In genomic region chr14:64686216-64686615, GRCh38 we compare ENCODE assay signal across 2 cellular contexts.
TF ChIP-seq lines count a peak whose summit lies in the region.

No MANE protein-coding gene starts in this region.

TF ChIP-seq in IMR-90, 13 proteins besides CTCF, POLR2A, EP300 and RAD21:
- TF ChIP-seq MAFK (IDR thresholded peaks at IDR 0.05; ENCODE audit: low read depth, low read length) (no peak), USF2 (IDR thresholded peaks at IDR 0.05; ENCODE audit: low read depth, low read length) (no peak), ELK1 (IDR thresholded peaks at IDR 0.05; ENCODE audit: borderline replicate concordance, low read depth, low read length) (no peak), NFE2L2 (IDR thresholded peaks at IDR 0.05; ENCODE audit: low read depth, low read length) (no peak), SMC3 (IDR thresholded peaks at IDR 0.05; ENCODE audit: low read depth, low read length) (no peak), FOS (IDR thresholded peaks at IDR 0.05; ENCODE audit: low read depth, low read length) (no peak), RFX5 (IDR thresholded peaks at IDR 0.05; ENCODE audit: low read depth, low read length) (no peak), BHLHE40 (IDR thresholded peaks at IDR 0.05; ENCODE audit: low read depth, low read length) (no peak), CEBPB (IDR thresholded peaks at IDR 0.05; ENCODE audit: low read depth, low read length) (no peak)

TF ChIP-seq in H1, 55 proteins besides CTCF, POLR2A, EP300 and RAD21:
- no peak for TF ChIP-seq MAX (IDR thresholded peaks at IDR 0.05)
- TF ChIP-seq TBP (IDR thresholded peaks at IDR 0.05; ENCODE audit: low read depth, low read length): no peak
- no peak for TF ChIP-seq CEBPB (IDR thresholded peaks at IDR 0.05; ENCODE audit: low read depth, low read length)
- TF ChIP-seq KDM5A (IDR thresholded peaks at IDR 0.05; ENCODE audit: low read length): no peak
- TF ChIP-seq KDM4A (IDR thresholded peaks at IDR 0.05; ENCODE audit: low read depth, low read length, severe bottlenecking): no peak
- no peak for TF ChIP-seq SIRT6 (IDR thresholded peaks at IDR 0.05; ENCODE audit: low read length)
- no peak for TF ChIP-seq CTBP2 (IDR thresholded peaks at IDR 0.05; ENCODE audit: borderline replicate concordance, insufficient read depth, insufficient read length, low read length)
- no peak for TF ChIP-seq SIN3A (conservative IDR thresholded peaks at IDR 0.05 in 1 of 2, IDR thresholded peaks at IDR 0.05 in 1 of 2; ENCODE audit: low read depth in 1 of 2, low read length in 2 of 2)
- TF ChIP-seq TEAD4 (IDR thresholded peaks at IDR 0.05; ENCODE audit: low read depth, low read length): no peak
- no peak for TF ChIP-seq TCF12 (IDR thresholded peaks at IDR 0.05; ENCODE audit: low read depth, low read length)
- no peak for TF ChIP-seq BACH1 (IDR thresholded peaks at IDR 0.05; ENCODE audit: low read length)
- no peak for TF ChIP-seq BRCA1 (IDR thresholded peaks at IDR 0.05; ENCODE audit: low read depth, low read length)
- no peak for TF ChIP-seq CHD2 (IDR thresholded peaks at IDR 0.05; ENCODE audit: low read length)
- no peak for TF ChIP-seq MAFK (IDR thresholded peaks at IDR 0.05; ENCODE audit: low read depth, low read length)
- TF ChIP-seq CREB1 (IDR thresholded peaks at IDR 0.05): no peak
- TF ChIP-seq KDM1A (IDR thresholded peaks at IDR 0.05; ENCODE audit: borderline replicate concordance, low read length): no peak
- TF ChIP-seq EZH2 (IDR thresholded peaks at IDR 0.05; ENCODE audit: low read depth, low read length, severe bottlenecking): no peak
- no peak for TF ChIP-seq ZNF274 (IDR thresholded peaks at IDR 0.05; ENCODE audit: borderline replicate concordance, extremely low read depth, low read length)
- no peak for TF ChIP-seq BCL11A (IDR thresholded peaks at IDR 0.05; ENCODE audit: low read depth in 2 of 2, low read length in 2 of 2)
- no peak for TF ChIP-seq FOSL1 (IDR thresholded peaks at IDR 0.05; ENCODE audit: insufficient read depth, low read depth, low read length)
